Comparison of ENCODE assay signal across 18 cellular contexts in genomic region chr3:114973576-114973975, GRCh38.
"Had no signal": no experiment of that assay in that cellular context is flagged by ENCODE, and none has a peak within 500 bp of the region (broad histone marks: within the 10 kb centered on the region; RNA-seq: fewer than 3 reads in every experiment).

No MANE protein-coding gene starts in this region.

- ATAC-seq: gastroesophageal sphincter; heart right ventricle; mucosa of descending colon; naive thymus-derived CD4-positive, alpha-beta T cell had no signal

- H3K9me3 ChIP-seq: esophagus muscularis mucosa, gastroesophageal sphincter, left ventricle myocardium inferior, mucosa of descending colon, right atrium auricular region, suprapubic skin, vagina had no signal

- H3K27me3 ChIP-seq: esophagus muscularis mucosa, gastroesophageal sphincter, heart right ventricle, right atrium auricular region, suprapubic skin, vagina had no signal

- H3K4me3 ChIP-seq: esophagus muscularis mucosa, gastroesophageal sphincter, heart right ventricle, left ventricle myocardium inferior, mucosa of descending colon, right atrium auricular region, suprapubic skin, vagina had no signal

- H3K27ac Mint-ChIP-seq: activated naive CD8-positive, alpha-beta T cell; dendritic cell treated with granulocyte-macrophage colony-stimulating factor and Interleukin-4, amounts not matched to agents 40 ng/mL and 50 ng/mL, for 4 days; memory B cell; naive thymus-derived CD4-positive, alpha-beta T cell; stimulated activated naive CD8-positive, alpha-beta T cell treated with anti-CD3 and anti-CD28 coated beads, Interleukin-15, Interleukin-2, amounts not matched to agents 100 ng/mL and 50 ng/mL, for 24 hours had no signal

- H3K9me3 Mint-ChIP-seq: dendritic cell treated with granulocyte-macrophage colony-stimulating factor and Interleukin-4, amounts not matched to agents 40 ng/mL and 50 ng/mL, for 4 days; memory B cell had no signal

- H3K4me3 Mint-ChIP-seq: activated naive CD8-positive, alpha-beta T cell; dendritic cell treated with granulocyte-macrophage colony-stimulating factor and Interleukin-4, amounts not matched to agents 40 ng/mL and 50 ng/mL, for 4 days; memory B cell; naive thymus-derived CD4-positive, alpha-beta T cell; stimulated activated naive CD8-positive, alpha-beta T cell treated with anti-CD3 and anti-CD28 coated beads, Interleukin-15, Interleukin-2, amounts not matched to agents 100 ng/mL and 50 ng/mL, for 24 hours had no signal

- DNase-seq: activated CD4-positive, alpha-beta T cell treated with anti-CD3 and anti-CD28 coated beads, Interleukin-2, amount 50 U/mL, for 4 hours; effector CD8-positive, alpha-beta T cell; heart right ventricle; left ventricle myocardium inferior; mucosa of descending colon; naive thymus-derived CD4-positive, alpha-beta T cell; occipital lobe; trophoblast cell; WERI-Rb-1 had no signal

- H3K27ac ChIP-seq: esophagus muscularis mucosa, gastroesophageal sphincter, heart right ventricle, left ventricle myocardium inferior, right atrium auricular region, suprapubic skin, vagina, WERI-Rb-1 had no signal

- H3K4me1 ChIP-seq: esophagus muscularis mucosa, gastroesophageal sphincter, right atrium auricular region, suprapubic skin, vagina had no signal

- H3K36me3 ChIP-seq: gastroesophageal sphincter, right atrium auricular region, vagina, WERI-Rb-1 had no signal

- H3K27me3 Mint-ChIP-seq: activated naive CD8-positive, alpha-beta T cell; dendritic cell treated with granulocyte-macrophage colony-stimulating factor and Interleukin-4, amounts not matched to agents 40 ng/mL and 50 ng/mL, for 4 days; memory B cell; naive thymus-derived CD4-positive, alpha-beta T cell; stimulated activated naive CD8-positive, alpha-beta T cell treated with anti-CD3 and anti-CD28 coated beads, Interleukin-15, Interleukin-2, amounts not matched to agents 100 ng/mL and 50 ng/mL, for 24 hours had no signal
